ENCODE assay signal across 7 cellular contexts in the genomic region with DNA sequence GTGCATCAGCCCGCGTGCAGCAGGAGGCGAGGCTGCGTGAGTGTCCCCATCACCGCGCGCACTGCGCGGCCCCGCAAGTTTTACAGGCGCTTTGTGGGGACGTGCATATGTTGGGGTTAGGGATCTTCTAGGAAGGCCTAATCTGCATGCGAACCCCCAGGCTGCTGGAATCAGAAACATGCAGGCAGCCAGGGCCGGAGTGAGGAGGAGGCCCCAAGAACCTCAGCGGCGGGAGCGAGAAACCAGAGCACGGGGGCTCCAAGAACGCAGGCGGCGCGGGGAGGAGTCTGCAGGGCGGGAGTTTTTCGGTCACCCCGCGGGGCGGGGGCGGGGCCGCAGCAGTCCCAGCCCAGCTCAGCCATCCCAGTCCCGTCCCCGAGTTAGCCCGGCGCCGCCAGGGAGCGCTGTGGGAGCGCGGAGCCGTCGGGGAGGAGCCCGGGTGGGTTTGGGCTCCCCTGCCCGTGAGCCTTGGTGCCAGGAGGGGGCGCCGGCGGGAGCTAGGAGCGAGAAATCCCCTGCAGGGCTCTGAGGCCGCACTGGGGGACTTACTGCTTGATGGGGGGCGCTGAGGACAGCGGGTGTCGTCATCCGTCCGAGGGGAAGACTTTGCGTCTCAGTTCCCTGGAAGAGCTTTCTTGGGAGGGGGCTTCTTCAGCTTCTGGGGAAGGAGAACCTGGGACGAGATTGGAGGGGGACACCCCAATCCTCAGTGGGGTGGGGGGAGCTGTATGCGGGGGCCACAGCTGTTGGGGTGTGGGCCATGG. TPM values are rescaled to one million over a fixed set of nuclear protein-coding genes. Genes with fewer than 3 reads are reported as not detected.
A peak's percentile ranks its signal among the peaks of the same experiment; 100 is the strongest.
DNase-seq lines count a peak whose midpoint lies in the region; ATAC-seq and TF ChIP-seq lines count a peak whose summit lies in the region.

No MANE protein-coding gene starts in this region.

- H3K36me3 ChIP-seq in right lobe of liver, result no peaks in the 10 kb centered on the region

- no peaks in the 10 kb centered on the region for H3K27me3 ChIP-seq in right lobe of liver

- ATAC-seq in GM18511 (IDR thresholded peaks at IDR 0.05; ENCODE audit: unreplicated experiment) (peak; percentile 63), HG03457 (IDR thresholded peaks at IDR 0.05; ENCODE audit: unreplicated experiment) (peak; percentile 69), right lobe of liver (peak; percentile 73 to 86 (median 79))

- H3K27ac ChIP-seq in coronary artery (no peak overlapping the region), right lobe of liver (no peak overlapping the region)

- peak; percentile 61 for TF ChIP-seq CTCF in coronary artery (IDR thresholded peaks at IDR 0.05)
- peak; percentile 94 to 98 (median 96) for TF ChIP-seq CTCF in right lobe of liver (IDR thresholded peaks at IDR 0.05)

- no peak for TF ChIP-seq POLR2A in right lobe of liver (IDR thresholded peaks at IDR 0.05)

- H3K9me3 ChIP-seq in right lobe of liver, result no peaks in the 10 kb centered on the region

- H3K4me3 ChIP-seq in coronary artery (peak overlapping the region; percentile 60), right lobe of liver (peak overlapping the region; percentile 24 to 44 (median 32))

- 0% methylated on average over 15 of the region's 54 CpGs for WGBS in right lobe of liver (ENCODE audit: insufficient coverage, low coverage, low lambda C conversion rate, missing lambda C conversion rate)

- DNase-seq in NCI-H524 treated with DMSO at 0.1 percent for 48 hours (lab: John Stamatoyannopoulos, UW) (peak; percentile 58), coronary artery (ENCODE audit: low spot score) (no peak), right lobe of liver (peak; percentile 92 to 94 (median 93))
- DNase-seq in activated CD4-positive, alpha-beta T cell treated with anti-CD3 and anti-CD28 coated beads for 4 hours, result peak; percentile 85 to 90
- peak; percentile 79 to 86 (median 83) for DNase-seq in stimulated activated CD4-positive, alpha-beta T cell treated with anti-CD3 and anti-CD28 coated beads, TNF-alpha, amount 100 ng/mL, for 4 hours (ENCODE audit: low read depth in 3 of 3)

- intact Hi-C loops in right lobe of liver (cut with DNase I), result loop anchor here in 1 of 2 donors (10.0 kb wide), 1 partner anchor 161 kb away; no protein-coding TSS in a partner anchor

- H3K4me1 ChIP-seq in right lobe of liver, result peaks cover 0 to 42% (median 19%) of the 10 kb centered on the region in 4 donors

RNA-seq across cellular contexts. Expression of gene NRTN, which starts 0.9 kb away (rescaled TPM):
- total RNA-seq in right lobe of liver, result 10 to 100 TPM in 3 of 6 experiments, 1 to 10 TPM in 3; 4.7 to 11.6 (median 9.8) TPM

RNA-seq across cellular contexts. Expression of gene DUS3L, which starts 13.0 kb away (rescaled TPM):
- 10 to 100 TPM; 14.7 to 28.6 (median 20.5) TPM for total RNA-seq in right lobe of liver

RNA-seq across cellular contexts. Expression of gene PRR22, which starts 19.4 kb away (rescaled TPM):
- 1 to 10 TPM; 1.7 to 3.3 (median 2.1) TPM for total RNA-seq in right lobe of liver

RNA-seq across cellular contexts. Expression of gene FUT6, which starts 35.6 kb away (rescaled TPM):
- total RNA-seq in right lobe of liver, result 10 to 100 TPM in 2 of 6 experiments, 1 to 10 TPM in 4; 2.3 to 28.1 (median 9.7) TPM

RNA-seq across cellular contexts. Expression of gene FUT3, which starts 47.3 kb away (rescaled TPM):
- 1 to 10 TPM in 1 of 6 experiments, under 1 TPM in 5; 0.19 to 1.4 (median 0.33) TPM for total RNA-seq in right lobe of liver
